9 cellular contexts compared by ENCODE assay signal in genomic region chrX:118807151-118808017, GRCh38. TPM values are rescaled to one million over a fixed set of nuclear protein-coding genes. Genes with fewer than 3 reads are reported as not detected.
A peak's percentile ranks its signal among the peaks of the same experiment; 100 is the strongest.
DNase-seq lines count a peak whose midpoint lies in the region; ATAC-seq, FAIRE-seq and TF ChIP-seq lines count a peak whose summit lies in the region.
"Had no signal": no experiment of that assay in that cellular context is flagged by ENCODE, and none has a peak within 500 bp of the region (broad histone marks: within the 10 kb centered on the region; RNA-seq: fewer than 3 reads in every experiment).

No MANE protein-coding gene starts in this region.

- intact Hi-C loops in activated CD8-positive, alpha-beta T cell treated with anti-CD3 and anti-CD28 coated beads for 36 hours (cut with micrococcal nuclease) = loop anchor here (10.0 kb wide), 1 partner anchor 163 kb away; no protein-coding TSS in a partner anchor
- intact Hi-C loops in ovary (cut with DNase I) = loop anchor here in 3 of 4 donors (5.0 to 10.0 kb wide), 2 partner anchors 160 to 163 kb away; no protein-coding TSS in a partner anchor

- H3K27ac ChIP-seq in ovary = no peak overlapping the region

- TF ChIP-seq EP300 in ovary (IDR thresholded peaks at IDR 0.05) = no peak

- peaks cover 1% of the 10 kb centered on the region for H3K27me3 Mint-ChIP-seq in activated CD8-positive, alpha-beta T cell treated with anti-CD3 and anti-CD28 coated beads for 36 hours

- no peak for TF ChIP-seq POLR2A in H54 (IDR thresholded peaks at IDR 0.05; ENCODE audit: low read depth, low read length)
- TF ChIP-seq POLR2A in ovary (IDR thresholded peaks at IDR 0.05) = no peak

- 27 to 42% (median 35%) methylated on average over 4 of the region's 4 CpGs for WGBS in ovary, 3 donors

- no peaks in the 10 kb centered on the region for H3K4me1 ChIP-seq in ovary (ENCODE audit: insufficient read depth)

- POLR2A ChIA-PET in activated CD8-positive, alpha-beta T cell treated with anti-CD3 and anti-CD28 coated beads for 36 hours (lab: Charles Lee) = no interaction called here

- no peaks in the 10 kb centered on the region for H3K9me3 ChIP-seq in ovary

- ATAC-seq in activated CD8-positive, alpha-beta T cell treated with anti-CD3 and anti-CD28 coated beads for 36 hours = peak; percentile 47
- no peak for ATAC-seq in GM21360 (IDR thresholded peaks at IDR 0.05; ENCODE audit: unreplicated experiment)

- no peaks in the 10 kb centered on the region for H3K27me3 ChIP-seq in ovary

- H3K4me3 ChIP-seq in ovary = no peak overlapping the region

- peak; percentile 68 for FAIRE-seq in H54 (lab: Jason Lieb, UNC)

- H3K4me1 Mint-ChIP-seq in activated CD8-positive, alpha-beta T cell treated with anti-CD3 and anti-CD28 coated beads for 36 hours (ENCODE audit: low read depth) = no peaks in the 10 kb centered on the region

- no peak overlapping the region for H3K4me3 Mint-ChIP-seq in activated CD8-positive, alpha-beta T cell treated with anti-CD3 and anti-CD28 coated beads for 36 hours
- H3K4me3 Mint-ChIP-seq: IgD-negative memory B cell had no signal

- peak; percentile 29 for TF ChIP-seq CTCF in activated CD8-positive, alpha-beta T cell treated with anti-CD3 and anti-CD28 coated beads for 36 hours (IDR thresholded peaks at IDR 0.05)
- peak in 2 of 3 donors; percentile 59 to 63 for TF ChIP-seq CTCF in ovary (IDR thresholded peaks at IDR 0.05)

- DNase-seq in CMK (ENCODE audit: low read depth) (peak; percentile 9), H54 (ENCODE audit: insufficient read length, low spot score) (no peak), NCI-H460 (ENCODE audit: extremely low read depth, low read depth) (peak; percentile 55), fibroblast of the conjunctiva (ENCODE audit: low read depth) (peak; percentile 41), ovary (peak; percentile 22 to 55 (median 47)), mucosa of gallbladder (ENCODE audit: low spot score) (no peak)
- DNase-seq in activated CD8-positive, alpha-beta T cell treated with anti-CD3 and anti-CD28 coated beads for 36 hours = peak; percentile 36

- H3K9me3 Mint-ChIP-seq in activated CD8-positive, alpha-beta T cell treated with anti-CD3 and anti-CD28 coated beads for 36 hours = no peaks in the 10 kb centered on the region
- H3K9me3 Mint-ChIP-seq: IgD-negative memory B cell had no signal

- no peaks in the 10 kb centered on the region for H3K36me3 Mint-ChIP-seq in activated CD8-positive, alpha-beta T cell treated with anti-CD3 and anti-CD28 coated beads for 36 hours (ENCODE audit: low read depth)
- H3K36me3 Mint-ChIP-seq: IgD-negative memory B cell had no signal

- CTCF ChIA-PET in activated CD8-positive, alpha-beta T cell treated with anti-CD3 and anti-CD28 coated beads for 36 hours (lab: Charles Lee) = interaction anchor here (0.9 to 2.0 kb wide), 8 partner anchors 9 to 347 kb away, joined by 3 to 7 read pairs (median 4); no protein-coding TSS in a partner anchor

- no peaks in the 10 kb centered on the region for H3K36me3 ChIP-seq in ovary

- no peak overlapping the region for H3K27ac Mint-ChIP-seq in activated CD8-positive, alpha-beta T cell treated with anti-CD3 and anti-CD28 coated beads for 36 hours
- H3K27ac Mint-ChIP-seq: IgD-negative memory B cell had no signal

RNA-seq across cellular contexts. Expression of gene ZCCHC12, which starts 16.2 kb away (rescaled TPM):
- total RNA-seq in NCI-H460 (2014; rRNA removed; shearing (Covaris generic)) = 0.07 TPM in 1 of 2 replicates, not detected in the other
- not detected in 2 replicates for polyA plus RNA-seq in NCI-H460 (2014; cell fraction: nucleus; rRNA removed)
- not detected for total RNA-seq in activated CD8-positive, alpha-beta T cell treated with anti-CD3 and anti-CD28 coated beads for 36 hours
- 100 to 1,000 TPM in 1 of 7 donors, 10 to 100 TPM in 1, 1 to 10 TPM in 4, under 1 TPM in 1; 0.70 to 131 (median 5.5) TPM for total RNA-seq in ovary
- polyA plus RNA-seq in ovary = 10 to 100 TPM in 1 of 2 donors, 1 to 10 TPM in 1; 2.2 to 25.2 TPM
- 0.20 TPM for total RNA-seq in mucosa of gallbladder
- polyA plus RNA-seq: IgD-negative memory B cell had no signal

Comparison
In these comparisons a context has a peak if more than half of its experiments do, and no peak if none do; other contexts are left out.
1. DNase-seq: peak in CMK (single experiment), NCI-H460 (single experiment), activated CD8-positive, alpha-beta T cell treated with anti-CD3 and anti-CD28 coated beads for 36 hours (single experiment), fibroblast of the conjunctiva (single experiment) and ovary (5 of 5); none in H54 (single experiment) and mucosa of gallbladder (single experiment).